In the genomic region with DNA sequence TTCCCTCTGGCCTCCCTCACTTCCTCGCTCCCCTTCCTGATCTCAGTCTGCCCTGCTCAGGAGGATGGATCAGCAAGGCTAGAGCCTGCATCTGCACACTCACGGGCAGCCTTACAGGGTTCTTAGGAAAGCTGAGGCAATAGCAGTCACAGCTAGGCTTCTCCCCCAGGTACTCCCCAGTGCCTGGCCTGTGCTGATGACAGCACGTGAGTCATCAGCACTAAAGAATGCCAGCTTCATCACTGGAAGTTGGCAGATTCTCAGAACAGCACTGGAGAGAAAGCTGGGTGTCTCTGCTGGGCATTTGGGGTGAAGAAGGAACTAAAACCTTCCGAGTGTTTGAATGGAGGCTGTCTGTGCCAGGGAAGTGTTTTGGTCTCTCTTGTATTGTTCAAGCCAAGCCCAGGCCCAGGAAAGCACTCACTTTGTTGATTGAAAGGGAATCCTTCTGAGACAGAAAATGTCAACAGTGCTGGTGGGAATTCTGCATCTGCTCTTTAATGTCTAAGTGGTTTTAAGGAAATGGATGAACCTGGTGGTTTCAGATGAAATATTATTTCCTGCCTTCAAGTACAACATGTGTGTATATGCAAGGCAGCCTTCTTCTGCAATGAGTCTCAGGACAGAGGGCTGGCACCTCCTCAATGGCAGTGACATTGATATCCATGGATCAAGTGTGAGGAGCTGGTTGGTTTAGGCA, we compare ENCODE assay signal across 10 cellular contexts.
DNase-seq lines count a peak whose midpoint lies in the region; ATAC-seq and TF ChIP-seq lines count a peak whose summit lies in the region.
"Had no signal": no experiment of that assay in that cellular context is flagged by ENCODE, and none has a peak within 500 bp of the region (broad histone marks: within the 10 kb centered on the region; RNA-seq: fewer than 3 reads in every experiment).

No MANE protein-coding gene starts in this region.

- TF ChIP-seq CTCF in AG10803 (conservative IDR thresholded peaks at IDR 0.05; ENCODE audit: low read length): no peak

- peak overlapping the region; percentile 31 for H3K27ac ChIP-seq in layer of hippocampus (ENCODE audit: low read depth, low read length)
- H3K27ac ChIP-seq: skin epidermis had no signal

- no peaks in the 10 kb centered on the region for H3K36me3 ChIP-seq in adipocyte (ENCODE audit: control insufficient read depth, insufficient read depth, low read length, severe bottlenecking)

- peaks cover 25% of the 10 kb centered on the region for H3K4me1 ChIP-seq in adipocyte (ENCODE audit: control insufficient read depth, insufficient read depth, low read length)

- H3K27me3 ChIP-seq in adipocyte (replicated peaks; ENCODE audit: control insufficient read depth, insufficient read depth, low read length) (no peaks in the 10 kb centered on the region), layer of hippocampus (ENCODE audit: control insufficient read depth, insufficient read depth, low read length) (no peaks in the 10 kb centered on the region)

- no peak overlapping the region for H3K9ac ChIP-seq in adipocyte (ENCODE audit: low read length)

- no peak overlapping the region for H3K4me3 ChIP-seq in AG10803 (ENCODE audit: low read length)
- no peak overlapping the region for H3K4me3 ChIP-seq in adipocyte (ENCODE audit: low read length)
- H3K4me3 ChIP-seq: GM12878, skin epidermis had no signal

- DNase-seq in AG10803 (ENCODE audit: low read depth) (peak; percentile 77), HK-2 (ENCODE audit: unreplicated experiment) (peak; percentile 11), adipocyte (ENCODE audit: low read depth) (peak; percentile 48), NCI-H526 (lab: John Stamatoyannopoulos, UW) (no peak)
- no peak for DNase-seq in activated CD4-positive, alpha-beta T cell treated with anti-CD3 and anti-CD28 coated beads for 1 hour
- DNase-seq in stimulated activated CD4-positive, alpha-beta T cell treated with anti-CD3 and anti-CD28 coated beads, Interleukin-4, amount 100 ng/mL, for 24 hours: no peak

- no peaks in the 10 kb centered on the region for H3K9me3 ChIP-seq in adipocyte (ENCODE audit: control insufficient read depth, low read length)

- ATAC-seq in GM18502 (IDR thresholded peaks at IDR 0.05; ENCODE audit: poor library complexity, unreplicated experiment): no peak
- ATAC-seq: GM12878 had no signal

Comparison
In these comparisons a context has a peak if more than half of its experiments do, and no peak if none do; other contexts are left out.
1. DNase-seq: peak in AG10803 (single experiment), HK-2 (single experiment) and adipocyte (single experiment); none in activated CD4-positive, alpha-beta T cell treated with anti-CD3 and anti-CD28 coated beads for 1 hour (single experiment), NCI-H526 (0 of 2) and stimulated activated CD4-positive, alpha-beta T cell treated with anti-CD3 and anti-CD28 coated beads, Interleukin-4, amount 100 ng/mL, for 24 hours (single experiment).